ENCODE assay signal across 21 cellular contexts in the genomic region with DNA sequence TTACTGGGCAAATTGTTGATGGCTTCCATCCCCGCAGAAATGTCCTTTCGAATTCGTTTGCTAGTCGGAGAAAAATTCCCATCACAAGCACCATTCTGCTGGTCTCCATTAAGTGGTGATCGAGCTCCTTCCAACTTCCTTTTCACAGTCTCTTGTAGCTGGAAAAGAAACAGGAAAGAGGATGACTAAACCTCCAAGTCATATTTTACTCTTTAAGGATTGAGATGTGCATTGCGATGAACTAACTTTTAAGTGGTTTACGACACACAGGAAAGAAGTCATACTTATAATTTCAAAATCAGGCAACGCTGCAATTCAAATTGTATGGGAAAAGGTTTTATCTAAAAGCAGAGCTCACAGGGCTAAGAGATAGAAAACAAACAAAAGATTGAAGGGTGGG.
DNase-seq lines count a peak whose midpoint lies in the region; ATAC-seq, FAIRE-seq and TF ChIP-seq lines count a peak whose summit lies in the region.
"Had no signal": no experiment of that assay in that cellular context is flagged by ENCODE, and none has a peak within 500 bp of the region (broad histone marks: within the 10 kb centered on the region; RNA-seq: fewer than 3 reads in every experiment).

No MANE protein-coding gene starts in this region.

- TF ChIP-seq CTCF in PC-3 (conservative IDR thresholded peaks at IDR 0.05; ENCODE audit: low read depth, low read length) = 0 out of 2 replicates have a peak, but pooled peaks have one; percentile 12
- TF ChIP-seq CTCF in epithelial cell of esophagus (IDR thresholded peaks at IDR 0.05; ENCODE audit: insufficient read depth, low read depth, low read length, missing control alignments) = peak; percentile 10
- no peak for TF ChIP-seq CTCF in smooth muscle cell (IDR thresholded peaks at IDR 0.05; ENCODE audit: borderline replicate concordance, insufficient read depth, poor library complexity, severe bottlenecking)

- no peaks in the 10 kb centered on the region for H3K9me2 ChIP-seq in PC-3 (replicated peaks; ENCODE audit: low read length)

- WGBS in smooth muscle cell (ENCODE audit: low lambda C conversion rate) = 67% methylated on average over 8 of the region's 8 CpGs

- H4K20me1 ChIP-seq in PC-3 (ENCODE audit: low read length) (no peaks in the 10 kb centered on the region), smooth muscle cell (ENCODE audit: low read depth) (peaks cover 47% of the 10 kb centered on the region)

- in situ Hi-C loops in HAP-1 (cut with MboI; ENCODE audit: low sequenced_read_pairs) = no loop called here

- no peaks in the 10 kb centered on the region for H3K27me3 ChIP-seq in PC-3 (ENCODE audit: low read length)
- no peaks in the 10 kb centered on the region for H3K27me3 ChIP-seq in smooth muscle cell (ENCODE audit: low read depth)
- no peaks in the 10 kb centered on the region for H3K27me3 ChIP-seq in HAP-1 (ENCODE audit: low read depth)
- H3K27me3 ChIP-seq: right atrium auricular region, tibial artery had no signal

- H3K9me3 ChIP-seq in PC-3 (ENCODE audit: low read length) (no peaks in the 10 kb centered on the region), smooth muscle cell (replicated peaks; ENCODE audit: low read depth) (no peaks in the 10 kb centered on the region), HAP-1 (no peaks in the 10 kb centered on the region)
- H3K9me3 ChIP-seq: right atrium auricular region, tibial artery had no signal

- no peak overlapping the region for H3K4me3 ChIP-seq in PC-3 (ENCODE audit: low read length)
- no peak overlapping the region for H3K4me3 ChIP-seq in epithelial cell of esophagus (ENCODE audit: low read length)
- H3K4me3 ChIP-seq in smooth muscle cell = no peak overlapping the region
- H3K4me3 ChIP-seq in HAP-1 = no peak overlapping the region
- H3K4me3 ChIP-seq: right atrium auricular region, tibial artery had no signal

- POLR2A ChIA-PET in PC-3 (lab: Charles Lee; ENCODE audit: unreplicated experiment) = interaction anchor here (0.6 kb wide), 1 partner anchor 116 kb away, joined by 5 read pairs; no protein-coding TSS in a partner anchor

- CTCF ChIA-PET in PC-3 (lab: Charles Lee) = interaction anchor here (0.6 kb wide), 1 partner anchor 364 kb away, joined by 3 read pairs; no protein-coding TSS in a partner anchor

- DNase-seq in NOMO-1 treated with DMSO at 0.1 percent for 48 hours (lab: John Stamatoyannopoulos, UW; ENCODE audit: unreplicated experiment) (peak; percentile 48), NOMO-1 treated with dmso at 0.1 percent for 144 hours (lab: John Stamatoyannopoulos, UW; ENCODE audit: unreplicated experiment) (no peak), PC-3 (peak; percentile 46), epithelial cell of esophagus (ENCODE audit: low read depth) (peak; percentile 86), smooth muscle cell (lab: John Stamatoyannopoulos, UW; ENCODE audit: unreplicated experiment) (no peak), frontal cortex (ENCODE audit: low spot score in 2 of 2) (no peak), HAP-1 (ENCODE audit: low spot score in 2 of 2) (no peak)
- DNase-seq: activated CD4-positive, alpha-beta T cell treated with anti-CD3 and anti-CD28 coated beads for 1 hour; activated CD8-positive, alpha-beta memory T cell treated with anti-CD3 and anti-CD28 coated beads, Interleukin-2, amount 50 U/mL, for 4 hours; activated naive CD4-positive, alpha-beta T cell treated with anti-CD3 and anti-CD28 coated beads for 36 hours; GOT3; NCI-H1694; NCI-H524 treated with DMSO at 0.1 percent for 48 hours; nephron progenitor cell; tibial artery had no signal

- no peaks in the 10 kb centered on the region for H3K79me2 ChIP-seq in PC-3 (ENCODE audit: low read length)
- peaks cover 18% of the 10 kb centered on the region for H3K79me2 ChIP-seq in smooth muscle cell (ENCODE audit: low read depth)

- H2AFZ ChIP-seq in PC-3 (ENCODE audit: low read length) (no peak overlapping the region), smooth muscle cell (ENCODE audit: low read depth) (no peak overlapping the region)

- no peak overlapping the region for H3K9ac ChIP-seq in PC-3 (ENCODE audit: low read length)
- H3K9ac ChIP-seq in smooth muscle cell (ENCODE audit: low read depth) = no peak overlapping the region
- H3K9ac ChIP-seq: KMS-11 had no signal

- H3F3A ChIP-seq in PC-3 (ENCODE audit: low read length, unreplicated experiment) (no peaks in the 10 kb centered on the region), smooth muscle cell (ENCODE audit: low read depth) (peaks cover 15% of the 10 kb centered on the region)

- H3K36me3 ChIP-seq in PC-3 (ENCODE audit: low read depth, low read length) = no peaks in the 10 kb centered on the region
- no peaks in the 10 kb centered on the region for H3K36me3 ChIP-seq in smooth muscle cell (ENCODE audit: low read depth)
- no peaks in the 10 kb centered on the region for H3K36me3 ChIP-seq in HAP-1 (replicated peaks)
- H3K36me3 ChIP-seq: right atrium auricular region had no signal

- H3K4me2 ChIP-seq in PC-3 (ENCODE audit: low read length) = peak overlapping the region; percentile 41; the same call in 1 of the 2 replicates
- no peak overlapping the region for H3K4me2 ChIP-seq in smooth muscle cell
- H3K4me2 ChIP-seq: KMS-11 had no signal

- BruUV-seq in PC-3 (replicated peaks; lab: Mats Ljungman, UMichigan) = no TSS peak

- ATAC-seq in PC-3 = peak; percentile 29
- no peak for ATAC-seq in GM19395 (IDR thresholded peaks at IDR 0.05; ENCODE audit: unreplicated experiment)
- ATAC-seq: Panc1 had no signal

- H3K27ac ChIP-seq in PC-3 (ENCODE audit: low read length) = peak overlapping the region; percentile 50
- H3K27ac ChIP-seq in smooth muscle cell (ENCODE audit: low read depth) = peak overlapping the region; percentile 25
- H3K27ac ChIP-seq: 22Rv1, KMS-11, right atrium auricular region, tibial artery had no signal

- no peak for FAIRE-seq in frontal cortex (lab: Jason Lieb, UNC)
- FAIRE-seq: endometrium had no signal

- H3K4me1 ChIP-seq in PC-3 (ENCODE audit: insufficient read depth, low read length) (peaks cover 49% of the 10 kb centered on the region), smooth muscle cell (ENCODE audit: low read depth) (peaks cover 26% of the 10 kb centered on the region), HAP-1 (no peaks in the 10 kb centered on the region)
- H3K4me1 ChIP-seq: right atrium auricular region had no signal

- intact Hi-C loops in PC-3 (cut with micrococcal nuclease) = no loop called here

Comparison
In these comparisons a context has a peak if more than half of its experiments do, and no peak if none do; other contexts are left out.
1. DNase-seq: peak in NOMO-1 treated with DMSO at 0.1 percent for 48 hours (single experiment), PC-3 (single experiment) and epithelial cell of esophagus (single experiment); none in NOMO-1 treated with dmso at 0.1 percent for 144 hours (single experiment), smooth muscle cell (single experiment), frontal cortex (0 of 2) and HAP-1 (0 of 2).